10 cellular contexts compared by ENCODE assay signal in the genomic region with DNA sequence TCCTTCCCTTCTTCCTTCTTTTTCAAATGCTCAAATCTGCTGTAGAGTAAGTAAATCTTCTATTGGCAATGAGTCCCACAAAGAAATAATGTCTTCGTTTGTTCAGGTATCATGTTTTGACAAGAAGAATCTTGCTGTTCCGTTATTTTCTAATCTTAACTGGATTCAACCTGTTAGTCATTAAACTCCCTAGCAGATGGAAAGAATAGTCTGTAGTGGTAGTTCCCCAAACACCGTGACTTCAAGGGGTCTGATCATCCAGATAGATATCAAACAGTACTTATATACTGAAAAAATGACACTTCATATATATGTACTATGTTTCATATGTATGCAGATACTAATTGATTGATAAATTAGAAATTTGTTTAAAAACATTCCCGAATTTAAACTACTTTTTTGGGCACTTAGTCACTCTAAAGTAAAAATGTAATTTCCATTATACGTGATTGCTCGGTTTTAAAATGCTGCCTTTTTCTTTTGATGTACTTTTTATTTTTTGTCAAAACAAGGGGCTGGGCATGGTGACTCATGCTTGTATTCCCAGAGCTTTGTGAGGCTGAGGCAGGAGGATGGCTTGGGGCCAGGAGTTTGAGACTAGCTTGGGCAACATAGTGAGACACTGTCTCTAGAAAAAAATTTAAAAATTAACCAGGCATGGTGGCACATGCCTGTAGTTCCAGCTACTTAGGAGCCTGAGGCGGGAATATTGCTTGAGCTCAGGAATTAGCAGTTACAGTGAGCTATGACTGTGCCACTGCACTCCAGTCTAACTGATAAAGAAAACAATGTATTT.
DNase-seq lines count a peak whose midpoint lies in the region; ATAC-seq, FAIRE-seq and TF ChIP-seq lines count a peak whose summit lies in the region.
"Had no signal": no experiment of that assay in that cellular context is flagged by ENCODE, and none has a peak within 500 bp of the region (broad histone marks: within the 10 kb centered on the region; RNA-seq: fewer than 3 reads in every experiment).

No MANE protein-coding gene starts in this region.

- H3K4me1 ChIP-seq in esophagus muscularis mucosa, result peaks cover 0 to 16% (median 0%) of the 10 kb centered on the region in 4 donors

- no peak for ATAC-seq in omental fat pad (ENCODE audit: low FRiP score)
- no peak for ATAC-seq in GM18861 (IDR thresholded peaks at IDR 0.05; ENCODE audit: unreplicated experiment)
- ATAC-seq: activated T-helper 17 cell treated with anti-CD3 and anti-CD28 coated beads, Interleukin-2, amount 50 U/mL, for 72 hours had no signal

- intact Hi-C loops in esophagus muscularis mucosa (cut with DNase I), result no loop called here

- no peaks in the 10 kb centered on the region for H3K27me3 ChIP-seq in esophagus muscularis mucosa

- no peak for TF ChIP-seq CTCF in omental fat pad (IDR thresholded peaks at IDR 0.05)
- no peak for TF ChIP-seq CTCF in esophagus muscularis mucosa (IDR thresholded peaks at IDR 0.05)

- H3K9me3 ChIP-seq in esophagus muscularis mucosa, result no peaks in the 10 kb centered on the region

- H3K4me3 ChIP-seq in esophagus muscularis mucosa, result no peak overlapping the region

- H3K36me3 ChIP-seq in esophagus muscularis mucosa, result no peaks in the 10 kb centered on the region

- DNase-seq in DMS53 (lab: John Stamatoyannopoulos, UW) (peak; percentile 45), RCC 7860 (ENCODE audit: low spot score) (peak; percentile 98), fibroblast of gingiva (ENCODE audit: low read depth) (peak; percentile 86), omental fat pad (ENCODE audit: low spot score) (peak; percentile 42), ecto neural progenitor cell (ENCODE audit: low spot score) (no peak), esophagus muscularis mucosa (ENCODE audit: extremely low spot score) (no peak), AG08396 (ENCODE audit: low spot score) (no peak)

- peak; percentile 99 for FAIRE-seq in RCC 7860 (lab: Jason Lieb, UNC)

- no peak overlapping the region for H3K27ac ChIP-seq in esophagus muscularis mucosa (replicated peaks in 1 of 4)
- H3K27ac ChIP-seq: KMS-11 had no signal

- TF ChIP-seq EP300 in esophagus muscularis mucosa (IDR thresholded peaks at IDR 0.05), result no peak

- WGBS in esophagus muscularis mucosa, result 71% methylated on average over 7 of the region's 7 CpGs

- no peak for TF ChIP-seq POLR2A in esophagus muscularis mucosa (IDR thresholded peaks at IDR 0.05; ENCODE audit: low read depth)

Comparison
In these comparisons a context has a peak if more than half of its experiments do, and no peak if none do; other contexts are left out.
1. DNase-seq: peak in DMS53 (single experiment), RCC 7860 (single experiment), fibroblast of gingiva (single experiment) and omental fat pad (single experiment); none in ecto neural progenitor cell (single experiment), esophagus muscularis mucosa (single experiment) and AG08396 (single experiment).